Comparison of ENCODE assay signal across 1 cellular context in the genomic region with DNA sequence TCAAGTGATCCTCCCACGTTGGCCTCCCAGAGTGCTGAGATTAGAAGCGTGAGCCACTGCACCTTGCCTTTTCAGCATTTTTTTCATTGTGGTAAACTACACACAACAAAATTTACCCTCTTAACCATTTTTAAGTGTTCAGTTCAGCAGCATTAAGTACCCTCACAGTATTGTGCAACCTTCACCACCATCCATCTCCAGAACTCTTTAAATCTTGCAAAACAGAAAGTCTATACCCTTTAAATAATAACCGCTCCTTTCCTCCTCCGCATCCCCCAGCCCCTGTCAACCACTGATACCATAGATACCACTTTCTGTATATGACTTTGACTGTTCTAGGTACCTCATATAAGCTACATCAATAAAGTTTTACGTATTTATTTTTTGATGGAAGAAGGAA.
TF ChIP-seq lines count a peak whose summit lies in the region.

No MANE protein-coding gene starts in this region.

TF ChIP-seq in HepG2, 621 proteins besides CTCF, POLR2A, EP300 and RAD21:
- no peak for TF ChIP-seq ZC3H4 (CRISPR knock-in tag; IDR thresholded peaks at IDR 0.05; ENCODE audit: borderline replicate concordance)
- no peak for TF ChIP-seq CBX1 (IDR thresholded peaks at IDR 0.05; ENCODE audit: low read depth)
- TF ChIP-seq ZNF337 (CRISPR knock-in tag; IDR thresholded peaks at IDR 0.05; ENCODE audit: borderline replicate concordance, low read depth), result no peak
- peak; percentile 16; the same call in 1 of the 2 replicates for TF ChIP-seq CEBPB (IDR thresholded peaks at IDR 0.05; ENCODE audit: borderline replicate concordance, low read depth, low read length)
